In the genomic region with DNA sequence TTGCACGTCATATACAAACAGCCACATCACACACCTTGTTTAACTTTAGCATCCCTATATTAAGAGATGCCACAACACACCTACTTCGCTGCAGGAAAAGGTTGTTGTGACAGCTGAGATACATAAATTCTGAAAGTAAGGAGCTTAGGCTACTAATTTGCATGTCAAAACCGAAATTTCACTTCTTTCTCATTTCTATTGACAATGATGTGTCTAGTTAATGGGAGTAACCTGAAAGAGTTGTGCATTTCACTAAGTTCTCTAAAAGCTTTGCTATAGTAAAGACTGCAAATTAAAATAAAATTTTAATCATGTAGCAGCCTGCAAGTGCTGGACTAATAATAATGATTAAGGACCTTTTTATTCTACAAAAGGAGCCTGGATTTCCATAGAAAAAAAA, we compare ENCODE assay signal across 17 cellular contexts.
DNase-seq lines count a peak whose midpoint lies in the region; ATAC-seq and TF ChIP-seq lines count a peak whose summit lies in the region.
"Had no signal": no experiment of that assay in that cellular context is flagged by ENCODE, and none has a peak within 500 bp of the region (broad histone marks: within the 10 kb centered on the region; RNA-seq: fewer than 3 reads in every experiment).

No MANE protein-coding gene starts in this region.

- H3K9me3 ChIP-seq in MM.1S (replicated peaks; ENCODE audit: insufficient read depth, low read length) (no peaks in the 10 kb centered on the region), smooth muscle cell (replicated peaks; ENCODE audit: low read depth) (no peaks in the 10 kb centered on the region), uterus (no peaks in the 10 kb centered on the region)
- H3K9me3 ChIP-seq: A549; BLaER1 treated with 17β-estradiol and CSF1 and Interleukin-3, amounts not matched to agents 10 nM and 100 nM; Caco-2 had no signal

- H3K4me2 ChIP-seq in GM23338, result peak overlapping the region; percentile 31; the same call in 1 of the 2 replicates
- H3K4me2 ChIP-seq in MM.1S (ENCODE audit: low read depth, low read length), result no peak overlapping the region
- peak overlapping the region; percentile 5 for H3K4me2 ChIP-seq in smooth muscle cell
- H3K4me2 ChIP-seq: A549; BLaER1 treated with 17β-estradiol and CSF1 and Interleukin-3, amounts not matched to agents 10 nM and 100 nM had no signal

- H3K36me3 ChIP-seq in GM23338 (ENCODE audit: insufficient read depth) (no peaks in the 10 kb centered on the region), MM.1S (replicated peaks; ENCODE audit: insufficient read depth, low read length) (no peaks in the 10 kb centered on the region), smooth muscle cell (ENCODE audit: low read depth) (no peaks in the 10 kb centered on the region), uterus (no peaks in the 10 kb centered on the region)
- H3K36me3 ChIP-seq: BLaER1 treated with 17β-estradiol and CSF1 and Interleukin-3, amounts not matched to agents 10 nM and 100 nM had no signal

- H3K4me1 Mint-ChIP-seq in GM23338, result peaks cover 4% of the 10 kb centered on the region; the same call in 2 of the 3 replicates
- H3K4me1 Mint-ChIP-seq: B cell had no signal

- H4K20me1 ChIP-seq in GM23338 (replicated peaks; ENCODE audit: insufficient read depth), result no peaks in the 10 kb centered on the region
- no peaks in the 10 kb centered on the region for H4K20me1 ChIP-seq in MM.1S (ENCODE audit: insufficient read depth, low read length)
- no peaks in the 10 kb centered on the region for H4K20me1 ChIP-seq in smooth muscle cell (ENCODE audit: low read depth)
- H4K20me1 ChIP-seq: BLaER1 treated with 17β-estradiol and CSF1 and Interleukin-3, amounts not matched to agents 10 nM and 100 nM had no signal

- H2AFZ ChIP-seq in GM23338 (no peak overlapping the region), MM.1S (ENCODE audit: low read length) (no peak overlapping the region), smooth muscle cell (ENCODE audit: low read depth) (no peak overlapping the region)

- H3K27me3 ChIP-seq in GM23338 (ENCODE audit: insufficient read depth), result no peaks in the 10 kb centered on the region
- H3K27me3 ChIP-seq in MM.1S (replicated peaks; ENCODE audit: insufficient read depth, low read length), result no peaks in the 10 kb centered on the region
- no peaks in the 10 kb centered on the region for H3K27me3 ChIP-seq in smooth muscle cell (ENCODE audit: low read depth)
- no peaks in the 10 kb centered on the region for H3K27me3 ChIP-seq in uterus
- H3K27me3 ChIP-seq: BLaER1 treated with 17β-estradiol and CSF1 and Interleukin-3, amounts not matched to agents 10 nM and 100 nM had no signal

- H3K36me3 Mint-ChIP-seq in GM23338 (ENCODE audit: low read depth), result no peaks in the 10 kb centered on the region
- H3K36me3 Mint-ChIP-seq: CD8-positive, alpha-beta T cell had no signal

- H3K27ac ChIP-seq in GM23338 (ENCODE audit: low read depth) (no peak overlapping the region), MM.1S (ENCODE audit: low read length) (no peak overlapping the region), smooth muscle cell (ENCODE audit: low read depth) (peak overlapping the region; percentile 40), uterus (no peak overlapping the region)
- H3K27ac ChIP-seq: 22Rv1; A549; BLaER1 treated with 17β-estradiol and CSF1 and Interleukin-3, amounts not matched to agents 10 nM and 100 nM; C4-2B had no signal

- H3K9me3 Mint-ChIP-seq in GM23338, result no peaks in the 10 kb centered on the region

- H3K4me3 ChIP-seq in GM23338 (no peak overlapping the region), MM.1S (ENCODE audit: low read length) (no peak overlapping the region), smooth muscle cell (no peak overlapping the region), uterus (no peak overlapping the region)
- H3K4me3 ChIP-seq: A549; BLaER1 treated with 17β-estradiol and CSF1 and Interleukin-3, amounts not matched to agents 10 nM and 100 nM had no signal

- H3F3A ChIP-seq in GM23338 (replicated peaks; ENCODE audit: low read depth) (no peaks in the 10 kb centered on the region), MM.1S (ENCODE audit: insufficient read depth, low read length) (no peaks in the 10 kb centered on the region), smooth muscle cell (ENCODE audit: low read depth) (no peaks in the 10 kb centered on the region)

- intact Hi-C loops in uterus (cut with DNase I; ENCODE audit: low total_unique reads), result no loop called here

- H3K79me2 ChIP-seq in GM23338 (replicated peaks; ENCODE audit: insufficient read depth) (no peaks in the 10 kb centered on the region), MM.1S (ENCODE audit: low read length) (no peaks in the 10 kb centered on the region), smooth muscle cell (ENCODE audit: low read depth) (no peaks in the 10 kb centered on the region)

- H3K27me3 Mint-ChIP-seq in GM23338 (ENCODE audit: insufficient read depth, low read depth, poor library complexity), result peaks cover 3% of the 10 kb centered on the region
- H3K27me3 Mint-ChIP-seq: B cell; CD4-positive, alpha-beta T cell had no signal

- peaks cover 5% of the 10 kb centered on the region; the same call in 1 of the 2 replicates for H3K9me2 ChIP-seq in GM23338 (ENCODE audit: insufficient read depth)
- H3K9me2 ChIP-seq in MM.1S (replicated peaks; ENCODE audit: insufficient read depth, low read length), result no peaks in the 10 kb centered on the region

- H3K4me1 ChIP-seq in GM23338 (ENCODE audit: insufficient read depth) (peaks cover 10% of the 10 kb centered on the region; the same call in 1 of the 2 replicates), MM.1S (ENCODE audit: low read length) (no peaks in the 10 kb centered on the region), smooth muscle cell (ENCODE audit: low read depth) (no peaks in the 10 kb centered on the region), uterus (no peaks in the 10 kb centered on the region)
- H3K4me1 ChIP-seq: A549; BLaER1 treated with 17β-estradiol and CSF1 and Interleukin-3, amounts not matched to agents 10 nM and 100 nM; Caco-2 had no signal

- TF ChIP-seq POLR2A in uterus (IDR thresholded peaks at IDR 0.05), result no peak

- no peak overlapping the region for H3K27ac Mint-ChIP-seq in GM23338
- H3K27ac Mint-ChIP-seq: B cell; CD4-positive, alpha-beta T cell; CD8-positive, alpha-beta T cell had no signal

- TF ChIP-seq CTCF in GM23338 (conservative IDR thresholded peaks at IDR 0.05; ENCODE audit: low read depth in 2 of 2) (no peak), MM.1S (IDR thresholded peaks at IDR 0.05; ENCODE audit: low read length) (no peak), smooth muscle cell (IDR thresholded peaks at IDR 0.05; ENCODE audit: borderline replicate concordance, insufficient read depth, poor library complexity, severe bottlenecking) (no peak), uterus (IDR thresholded peaks at IDR 0.05) (no peak)

- H3K4me3 Mint-ChIP-seq in GM23338, result no peak overlapping the region
- H3K4me3 Mint-ChIP-seq: B cell; CD4-positive, alpha-beta T cell; CD8-positive, alpha-beta T cell had no signal

- DNase-seq in GM23338 (ENCODE audit: low spot score) (no peak), MM.1S (peak; percentile 35), smooth muscle cell (lab: John Stamatoyannopoulos, UW; ENCODE audit: unreplicated experiment) (no peak), KG1 (lab: John Stamatoyannopoulos, UW) (no peak), uterus (no peak)
- DNase-seq: AML-193; Caco-2; Calu3; CD4-positive, alpha-beta T cell; CD8-positive, alpha-beta T cell; DMS79 treated with DMSO at 0.1 percent for 48 hours; GF-D8 had no signal

- H3K9ac ChIP-seq in MM.1S (ENCODE audit: low read length) (no peak overlapping the region), smooth muscle cell (ENCODE audit: low read depth) (no peak overlapping the region)
- H3K9ac ChIP-seq: BLaER1 treated with 17β-estradiol and CSF1 and Interleukin-3, amounts not matched to agents 10 nM and 100 nM had no signal

- ATAC-seq in GM23338, result no peak
- ATAC-seq: A549; CD8-positive, alpha-beta T cell had no signal

- 50% methylated on average over 3 of the region's 3 CpGs for WGBS in smooth muscle cell (ENCODE audit: low lambda C conversion rate)

TF ChIP-seq in GM23338, 12 proteins besides CTCF, POLR2A, EP300 and RAD21 (continues in another document):
- TF ChIP-seq NANOG (IDR thresholded peaks at IDR 0.05; ENCODE audit: borderline replicate concordance), result no peak
- TF ChIP-seq, protein P1, sequence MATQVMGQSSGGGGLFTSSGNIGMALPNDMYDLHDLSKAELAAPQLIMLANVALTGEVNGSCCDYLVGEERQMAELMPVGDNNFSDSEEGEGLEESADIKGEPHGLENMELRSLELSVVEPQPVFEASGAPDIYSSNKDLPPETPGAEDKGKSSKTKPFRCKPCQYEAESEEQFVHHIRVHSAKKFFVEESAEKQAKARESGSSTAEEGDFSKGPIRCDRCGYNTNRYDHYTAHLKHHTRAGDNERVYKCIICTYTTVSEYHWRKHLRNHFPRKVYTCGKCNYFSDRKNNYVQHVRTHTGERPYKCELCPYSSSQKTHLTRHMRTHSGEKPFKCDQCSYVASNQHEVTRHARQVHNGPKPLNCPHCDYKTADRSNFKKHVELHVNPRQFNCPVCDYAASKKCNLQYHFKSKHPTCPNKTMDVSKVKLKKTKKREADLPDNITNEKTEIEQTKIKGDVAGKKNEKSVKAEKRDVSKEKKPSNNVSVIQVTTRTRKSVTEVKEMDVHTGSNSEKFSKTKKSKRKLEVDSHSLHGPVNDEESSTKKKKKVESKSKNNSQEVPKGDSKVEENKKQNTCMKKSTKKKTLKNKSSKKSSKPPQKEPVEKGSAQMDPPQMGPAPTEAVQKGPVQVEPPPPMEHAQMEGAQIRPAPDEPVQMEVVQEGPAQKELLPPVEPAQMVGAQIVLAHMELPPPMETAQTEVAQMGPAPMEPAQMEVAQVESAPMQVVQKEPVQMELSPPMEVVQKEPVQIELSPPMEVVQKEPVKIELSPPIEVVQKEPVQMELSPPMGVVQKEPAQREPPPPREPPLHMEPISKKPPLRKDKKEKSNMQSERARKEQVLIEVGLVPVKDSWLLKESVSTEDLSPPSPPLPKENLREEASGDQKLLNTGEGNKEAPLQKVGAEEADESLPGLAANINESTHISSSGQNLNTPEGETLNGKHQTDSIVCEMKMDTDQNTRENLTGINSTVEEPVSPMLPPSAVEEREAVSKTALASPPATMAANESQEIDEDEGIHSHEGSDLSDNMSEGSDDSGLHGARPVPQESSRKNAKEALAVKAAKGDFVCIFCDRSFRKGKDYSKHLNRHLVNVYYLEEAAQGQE (IDR thresholded peaks at IDR 0.05; ENCODE audit: unreplicated experiment), result no peak
- no peak for TF ChIP-seq JUNB (IDR thresholded peaks at IDR 0.05; ENCODE audit: unreplicated experiment)
- no peak for TF ChIP-seq ETS1 (IDR thresholded peaks at IDR 0.05)
- TF ChIP-seq ZNF331 (CRISPR knock-in tag; IDR thresholded peaks at IDR 0.05; ENCODE audit: low read depth), result no peak
